Comparison of ENCODE assay signal across 1 cellular context in the genomic region with DNA sequence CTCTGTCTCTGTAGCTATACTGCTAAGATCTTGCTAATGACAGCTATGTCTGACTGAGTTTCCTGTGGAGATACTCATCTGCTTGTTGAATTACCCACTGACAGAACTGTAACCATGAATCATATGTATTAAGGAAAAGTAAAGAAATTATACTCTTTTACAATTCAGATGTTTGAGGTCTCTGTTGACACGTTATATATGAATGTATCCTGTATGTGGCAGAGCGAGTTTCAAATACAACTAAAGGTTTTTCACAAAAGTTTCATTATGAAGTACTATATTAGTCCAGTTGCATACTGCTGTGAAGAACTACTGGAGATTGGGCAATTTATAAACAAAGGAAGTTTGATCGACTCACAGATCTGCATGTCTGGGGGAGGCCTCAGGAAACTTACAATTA.
TF ChIP-seq lines count a peak whose summit lies in the region.

No MANE protein-coding gene starts in this region.

TF ChIP-seq in SK-N-SH, 30 proteins besides CTCF, POLR2A, EP300 and RAD21 (continued from another document):
- TF ChIP-seq, protein P1, sequence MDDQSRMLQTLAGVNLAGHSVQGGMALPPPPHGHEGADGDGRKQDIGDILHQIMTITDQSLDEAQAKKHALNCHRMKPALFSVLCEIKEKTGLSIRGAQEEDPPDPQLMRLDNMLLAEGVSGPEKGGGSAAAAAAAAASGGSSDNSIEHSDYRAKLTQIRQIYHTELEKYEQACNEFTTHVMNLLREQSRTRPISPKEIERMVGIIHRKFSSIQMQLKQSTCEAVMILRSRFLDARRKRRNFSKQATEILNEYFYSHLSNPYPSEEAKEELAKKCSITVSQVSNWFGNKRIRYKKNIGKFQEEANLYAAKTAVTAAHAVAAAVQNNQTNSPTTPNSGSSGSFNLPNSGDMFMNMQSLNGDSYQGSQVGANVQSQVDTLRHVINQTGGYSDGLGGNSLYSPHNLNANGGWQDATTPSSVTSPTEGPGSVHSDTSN (IDR thresholded peaks at IDR 0.05) = peak; percentile 61
- TF ChIP-seq FOSL2 (IDR thresholded peaks at IDR 0.05; ENCODE audit: borderline replicate concordance, low read depth) = peak; percentile 37; the same call in 1 of the 2 replicates
- TF ChIP-seq TEAD4 (IDR thresholded peaks at IDR 0.05; ENCODE audit: borderline replicate concordance, insufficient read depth) = peak; percentile 11; the same call in 1 of the 2 replicates
- TF ChIP-seq RFX5 (IDR thresholded peaks at IDR 0.05; ENCODE audit: low read length) = no peak
- 0 out of 2 replicates have a peak, but pooled peaks have one; percentile 21 for TF ChIP-seq NFIC (IDR thresholded peaks at IDR 0.05; ENCODE audit: borderline replicate concordance)
